ENCODE assay signal across 8 cellular contexts in genomic region chr1:156859523-156860112, GRCh38. TPM values are rescaled to one million over a fixed set of nuclear protein-coding genes. Genes with fewer than 3 reads are reported as not detected.
DNase-seq lines count a peak whose midpoint lies in the region; ATAC-seq and TF ChIP-seq lines count a peak whose summit lies in the region.

No MANE protein-coding gene starts in this region.

- peak overlapping the region; percentile 17 for H3K9ac ChIP-seq in HUES6 (ENCODE audit: low read length)
- no peak overlapping the region for H3K9ac ChIP-seq in iPS-18a (ENCODE audit: low read length)

- CTCF ChIA-PET in Caco-2 (lab: Charles Lee): interaction anchor here (0.8 to 3.9 kb wide), 27 partner anchors 10 to 200 kb away, joined by 3 to 40 read pairs (median 4); partner anchors contain the start of genes ISG20L2, METTL25B and MRPL24
- CTCF ChIA-PET in RWPE1 (lab: Yijun Ruan, JAX): interaction anchor here (0.6 to 5.1 kb wide), 40 partner anchors 9 to 1912 kb away, joined by 3 to 53 read pairs (median 4); partner anchors contain the start of genes ISG20L2 and METTL25B

- intact Hi-C loops in Caco-2 (cut with micrococcal nuclease; ENCODE audit: unreplicated experiment): loop anchor here (1.0 to 2.0 kb wide), 6 partner anchors 21 to 170 kb away; partner anchors contain the start of genes ISG20L2 and METTL25B

- H3K9me3 Mint-ChIP-seq in Caco-2 (ENCODE audit: unreplicated experiment): no peaks in the 10 kb centered on the region
- H3K9me3 Mint-ChIP-seq in activated naive CD8-positive, alpha-beta T cell treated with anti-CD3 and anti-CD28 coated beads, Interleukin-2, amount 10 ng/mL, durations not matched to agents 7 days and 5 days: no peaks in the 10 kb centered on the region
- H3K9me3 Mint-ChIP-seq in stimulated activated memory B cell treated with anti-CD40 and anti-IgM and Interleukin-4, amounts not matched to agents 10 μg/mL and 1 μg/mL and 100 μg/mL, for 72 hours: no peaks in the 10 kb centered on the region

- H3K4me3 ChIP-seq in Caco-2 (ENCODE audit: low read depth, low read length): peak overlapping the region; percentile 25
- H3K4me3 ChIP-seq in HUES6 (ENCODE audit: low read depth, low read length): peak overlapping the region; percentile 74
- peak overlapping the region; percentile 49 for H3K4me3 ChIP-seq in iPS-18a (ENCODE audit: low read length)

- DNase-seq in Caco-2 (peak in 1 of 2 experiments; percentile 20), RWPE1 (ENCODE audit: low spot score) (no peak)
- DNase-seq in activated naive CD8-positive, alpha-beta T cell treated with anti-CD3 and anti-CD28 coated beads, Interleukin-2, amount 10 ng/mL, durations not matched to agents 7 days and 5 days: peak; percentile 57

- H3K4me1 ChIP-seq in Caco-2 (peaks cover 33% of the 10 kb centered on the region), HUES6 (ENCODE audit: control insufficient read depth, insufficient read depth, low read length) (peaks cover 21% of the 10 kb centered on the region), iPS-18a (ENCODE audit: control insufficient read depth, low read depth, low read length) (peaks cover 6% of the 10 kb centered on the region)

- peaks cover 11% of the 10 kb centered on the region for H3K27me3 Mint-ChIP-seq in Caco-2 (ENCODE audit: insufficient read depth, unreplicated experiment)
- H3K27me3 Mint-ChIP-seq in activated naive CD8-positive, alpha-beta T cell treated with anti-CD3 and anti-CD28 coated beads, Interleukin-2, amount 10 ng/mL, durations not matched to agents 7 days and 5 days: peaks cover 37% of the 10 kb centered on the region
- H3K27me3 Mint-ChIP-seq in stimulated activated memory B cell treated with anti-CD40 and anti-IgM and Interleukin-4, amounts not matched to agents 10 μg/mL and 1 μg/mL and 100 μg/mL, for 72 hours: peaks cover 80% of the 10 kb centered on the region

- H3K27me3 ChIP-seq in Caco-2 (replicated peaks; ENCODE audit: control insufficient read depth, insufficient read depth, low read length) (peaks cover 7% of the 10 kb centered on the region), HUES6 (ENCODE audit: control insufficient read depth, insufficient read depth, low read length) (peaks cover 93% of the 10 kb centered on the region), iPS-18a (ENCODE audit: control insufficient read depth, insufficient read depth, low read length) (peaks cover 87% of the 10 kb centered on the region)

- peak; percentile 12 for ATAC-seq in activated naive CD8-positive, alpha-beta T cell treated with anti-CD3 and anti-CD28 coated beads, Interleukin-2, amount 10 ng/mL, durations not matched to agents 7 days and 5 days (ENCODE audit: low read depth)
- ATAC-seq in stimulated activated memory B cell treated with anti-CD40 and anti-IgM and Interleukin-4, amounts not matched to agents 10 μg/mL and 1 μg/mL and 100 μg/mL, for 72 hours: peak; percentile 6
- ATAC-seq in HG03139 (IDR thresholded peaks at IDR 0.05; ENCODE audit: unreplicated experiment) (no peak), HG03469 (IDR thresholded peaks at IDR 0.05; ENCODE audit: unreplicated experiment) (no peak)

- H3K27ac ChIP-seq in HUES6 (ENCODE audit: low read depth, low read length) (no peak overlapping the region), iPS-18a (ENCODE audit: low read length) (no peak overlapping the region), RWPE1 (no peak overlapping the region)

- peak overlapping the region; percentile 74 for H3K4me3 Mint-ChIP-seq in Caco-2 (ENCODE audit: unreplicated experiment)
- peak overlapping the region; percentile 85 for H3K4me3 Mint-ChIP-seq in activated naive CD8-positive, alpha-beta T cell treated with anti-CD3 and anti-CD28 coated beads, Interleukin-2, amount 10 ng/mL, durations not matched to agents 7 days and 5 days
- peak overlapping the region; percentile 61 for H3K4me3 Mint-ChIP-seq in stimulated activated memory B cell treated with anti-CD40 and anti-IgM and Interleukin-4, amounts not matched to agents 10 μg/mL and 1 μg/mL and 100 μg/mL, for 72 hours

- TF ChIP-seq CTCF in Caco-2 (IDR thresholded peaks at IDR 0.05; ENCODE audit: insufficient read depth in 1 of 2, low read depth in 1 of 2, low read length in 1 of 2, severe bottlenecking in 1 of 2, unreplicated experiment in 1 of 2): no peak
- no peak for TF ChIP-seq CTCF in RWPE1 (conservative IDR thresholded peaks at IDR 0.05; ENCODE audit: low read depth)

- H3K27ac Mint-ChIP-seq in Caco-2 (ENCODE audit: unreplicated experiment): no peak overlapping the region
- H3K27ac Mint-ChIP-seq in activated naive CD8-positive, alpha-beta T cell treated with anti-CD3 and anti-CD28 coated beads, Interleukin-2, amount 10 ng/mL, durations not matched to agents 7 days and 5 days: no peak overlapping the region
- no peak overlapping the region for H3K27ac Mint-ChIP-seq in stimulated activated memory B cell treated with anti-CD40 and anti-IgM and Interleukin-4, amounts not matched to agents 10 μg/mL and 1 μg/mL and 100 μg/mL, for 72 hours

- peaks cover 25% of the 10 kb centered on the region for H3K4me1 Mint-ChIP-seq in Caco-2 (ENCODE audit: low read depth, unreplicated experiment)
- H3K4me1 Mint-ChIP-seq in activated naive CD8-positive, alpha-beta T cell treated with anti-CD3 and anti-CD28 coated beads, Interleukin-2, amount 10 ng/mL, durations not matched to agents 7 days and 5 days: peaks cover 39% of the 10 kb centered on the region
- peaks cover 20% of the 10 kb centered on the region for H3K4me1 Mint-ChIP-seq in stimulated activated memory B cell treated with anti-CD40 and anti-IgM and Interleukin-4, amounts not matched to agents 10 μg/mL and 1 μg/mL and 100 μg/mL, for 72 hours

- H3K36me3 ChIP-seq in Caco-2 (ENCODE audit: control insufficient read depth, insufficient read depth, low read length) (no peaks in the 10 kb centered on the region), HUES6 (ENCODE audit: control insufficient read depth, insufficient read depth, low read length) (no peaks in the 10 kb centered on the region), iPS-18a (ENCODE audit: control insufficient read depth, low read depth, low read length) (no peaks in the 10 kb centered on the region)

- POLR2A ChIA-PET in Caco-2 (lab: Charles Lee) (interaction anchor here (1.2 kb wide), 1 partner anchor 46 kb away, joined by 5 read pairs; no protein-coding TSS in a partner anchor), RWPE1 (lab: Yijun Ruan, JAX; ENCODE audit: low non-redundant PET) (interaction anchor here (0.6 to 1.5 kb wide), 3 partner anchors 45 to 131 kb away, joined by 3 to 5 read pairs (median 3); partner anchors contain the start of genes ISG20L2 and METTL25B)
- POLR2A ChIA-PET in activated naive CD8-positive, alpha-beta T cell treated with anti-CD3 and anti-CD28 coated beads, Interleukin-2, amount 10 ng/mL, durations not matched to agents 7 days and 5 days (lab: Charles Lee): interaction anchor here (0.5 to 6.7 kb wide), 17 partner anchors 11 to 336 kb away, joined by 3 to 54 read pairs (median 9); partner anchors contain the start of genes ISG20L2, METTL25B, PEAR1 and PRCC

- H3K36me3 Mint-ChIP-seq in Caco-2 (ENCODE audit: insufficient read depth, unreplicated experiment): no peaks in the 10 kb centered on the region
- H3K36me3 Mint-ChIP-seq in activated naive CD8-positive, alpha-beta T cell treated with anti-CD3 and anti-CD28 coated beads, Interleukin-2, amount 10 ng/mL, durations not matched to agents 7 days and 5 days: peaks cover 2% of the 10 kb centered on the region
- no peaks in the 10 kb centered on the region for H3K36me3 Mint-ChIP-seq in stimulated activated memory B cell treated with anti-CD40 and anti-IgM and Interleukin-4, amounts not matched to agents 10 μg/mL and 1 μg/mL and 100 μg/mL, for 72 hours

- no TSS peak for BruUV-seq in Caco-2 (replicated peaks; lab: Mats Ljungman, UMichigan)

- H3K9me3 ChIP-seq in Caco-2: no peaks in the 10 kb centered on the region
- no peaks in the 10 kb centered on the region for H3K9me3 ChIP-seq in HUES6 (ENCODE audit: control insufficient read depth, insufficient read depth, low read depth, low read length)
- H3K9me3 ChIP-seq in iPS-18a (ENCODE audit: control insufficient read depth, low read depth, low read length): no peaks in the 10 kb centered on the region

RNA-seq across cellular contexts. Expression of gene INSRR, which starts 0.7 kb away (rescaled TPM):
- total RNA-seq in Caco-2 (2022): not detected in 2 replicates
- under 1 TPM; 0.47 to 0.48 TPM for total RNA-seq in activated naive CD8-positive, alpha-beta T cell treated with anti-CD3 and anti-CD28 coated beads, Interleukin-2, amount 10 ng/mL, durations not matched to agents 7 days and 5 days

RNA-seq across cellular contexts. Expression of gene NTRK1, which starts 1.0 kb away (rescaled TPM):
- not detected in 2 replicates for total RNA-seq in Caco-2 (2022)
- 10 to 100 TPM; 13.7 to 13.9 TPM for total RNA-seq in activated naive CD8-positive, alpha-beta T cell treated with anti-CD3 and anti-CD28 coated beads, Interleukin-2, amount 10 ng/mL, durations not matched to agents 7 days and 5 days

RNA-seq across cellular contexts. Expression of gene PEAR1, which starts 33.9 kb away (rescaled TPM):
- 0.18 and 0.39 TPM in 2 replicates for total RNA-seq in Caco-2 (2022)
- under 1 TPM; 0.28 TPM for total RNA-seq in activated naive CD8-positive, alpha-beta T cell treated with anti-CD3 and anti-CD28 coated beads, Interleukin-2, amount 10 ng/mL, durations not matched to agents 7 days and 5 days

RNA-seq across cellular contexts. Expression of gene SH2D2A, which starts 43.0 kb away (rescaled TPM):
- total RNA-seq in Caco-2 (2022): 5.5 and 6.5 TPM in 2 replicates
- total RNA-seq in activated naive CD8-positive, alpha-beta T cell treated with anti-CD3 and anti-CD28 coated beads, Interleukin-2, amount 10 ng/mL, durations not matched to agents 7 days and 5 days: 10 to 100 TPM; 86.0 to 89.2 TPM

Comparison
In these comparisons a context has a peak if more than half of its experiments do, and no peak if none do; other contexts are left out.
1. ATAC-seq: peak in activated naive CD8-positive, alpha-beta T cell treated with anti-CD3 and anti-CD28 coated beads, Interleukin-2, amount 10 ng/mL, durations not matched to agents 7 days and 5 days (single experiment) and stimulated activated memory B cell treated with anti-CD40 and anti-IgM and Interleukin-4, amounts not matched to agents 10 μg/mL and 1 μg/mL and 100 μg/mL, for 72 hours (single experiment); none in HG03139 (single experiment) and HG03469 (single experiment).
2. RNA of gene NTRK1, which starts 1.0 kb away (total RNA-seq): 13.7 to 13.9 TPM in activated naive CD8-positive, alpha-beta T cell treated with anti-CD3 and anti-CD28 coated beads, Interleukin-2, amount 10 ng/mL, durations not matched to agents 7 days and 5 days; not detected in Caco-2; every median in the first group is over 10 times any median in the second.
3. Peak in every context shown above with its lines, with median percentiles within 50 percentile points of each other: H3K4me3 ChIP-seq and H3K4me3 Mint-ChIP-seq.